ENCODE assay signal across 18 cellular contexts in the genomic region with DNA sequence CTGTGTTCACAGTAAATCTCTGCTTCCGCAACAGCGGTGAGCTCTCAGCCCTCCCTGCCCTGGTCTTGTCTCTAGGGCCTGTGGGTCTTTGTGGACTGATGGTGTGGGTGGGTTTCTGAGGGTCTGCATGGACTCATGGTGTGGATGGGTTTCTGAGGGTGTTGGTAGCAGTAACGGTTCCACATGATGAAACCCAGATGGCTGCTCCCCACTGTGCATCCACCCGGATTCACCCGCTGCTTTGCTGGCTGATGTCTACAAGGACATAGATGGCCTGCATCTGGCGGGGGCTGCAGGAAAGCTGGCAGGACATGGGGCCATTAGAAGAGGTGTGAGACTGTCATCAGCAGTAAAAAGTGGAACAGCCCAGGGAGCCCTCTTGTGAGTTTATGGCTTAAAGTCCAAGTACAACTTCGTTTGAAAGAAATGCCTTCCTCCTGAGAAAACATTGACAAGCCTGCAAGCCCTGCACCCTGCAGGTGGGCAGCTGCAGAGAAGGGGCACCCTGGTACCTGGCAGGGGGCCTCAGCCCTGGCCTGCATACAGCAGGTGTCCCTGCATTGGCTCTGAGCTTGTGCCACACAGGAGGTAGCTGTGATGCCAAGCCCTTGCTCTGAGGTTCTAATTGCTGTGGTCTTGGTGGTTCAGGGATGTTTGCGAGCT.
DNase-seq lines count a peak whose midpoint lies in the region; ATAC-seq and TF ChIP-seq lines count a peak whose summit lies in the region.
"Had no signal": no experiment of that assay in that cellular context is flagged by ENCODE, and none has a peak within 500 bp of the region (broad histone marks: within the 10 kb centered on the region; RNA-seq: fewer than 3 reads in every experiment).

No MANE protein-coding gene starts in this region.

- H4K20me1 ChIP-seq in BLaER1: peaks cover 32% of the 10 kb centered on the region

- TF ChIP-seq CTCF in CD4-positive, alpha-beta T cell (IDR thresholded peaks at IDR 0.05): no peak
- no peak for TF ChIP-seq CTCF in nephron progenitor cell (IDR thresholded peaks at IDR 0.05)

- peak overlapping the region; percentile 27; the same call in 1 of the 2 replicates for H3K27ac ChIP-seq in BLaER1
- H3K27ac ChIP-seq in CD4-positive, alpha-beta T cell (ENCODE audit: low read depth, low read length): no peak overlapping the region
- H3K27ac ChIP-seq: PC-9, SK-N-MC had no signal

- POLR2A ChIA-PET in CD4-positive, alpha-beta T cell (lab: Charles Lee): no interaction called here

- no peak for ATAC-seq in CD4-positive, alpha-beta T cell (ENCODE audit: poor library complexity)
- ATAC-seq in GM18861 (IDR thresholded peaks at IDR 0.05; ENCODE audit: unreplicated experiment): no peak
- ATAC-seq: HCT116 had no signal

- H3K9me3 Mint-ChIP-seq in CD4-positive, alpha-beta T cell: no peaks in the 10 kb centered on the region
- H3K9me3 Mint-ChIP-seq in nephron progenitor cell: no peaks in the 10 kb centered on the region
- H3K9me3 Mint-ChIP-seq: CD4-positive, alpha-beta memory T cell; IgD-negative memory B cell had no signal

- H3K27ac Mint-ChIP-seq in CD4-positive, alpha-beta T cell: peak overlapping the region; percentile 62
- H3K27ac Mint-ChIP-seq in nephron progenitor cell: no peak overlapping the region
- H3K27ac Mint-ChIP-seq: CD4-positive, alpha-beta memory T cell; IgD-negative memory B cell had no signal

- H3K4me1 ChIP-seq in BLaER1: peaks cover 97% of the 10 kb centered on the region

- H3K4me3 ChIP-seq in BLaER1: no peak overlapping the region
- H3K4me3 ChIP-seq: PC-9, SK-N-MC had no signal

- H3K27me3 ChIP-seq in BLaER1: no peaks in the 10 kb centered on the region
- H3K27me3 ChIP-seq in CD4-positive, alpha-beta T cell (ENCODE audit: control insufficient read depth, insufficient read depth, low read length): no peaks in the 10 kb centered on the region
- H3K27me3 ChIP-seq: BE2C had no signal

- 0 out of 2 replicates have a peak, but pooled peaks cover 4% of the 10 kb centered on the region for H3K36me3 ChIP-seq in BLaER1

- H3K4me1 Mint-ChIP-seq in CD4-positive, alpha-beta T cell (ENCODE audit: low read depth): peaks cover 26% of the 10 kb centered on the region
- peaks cover 55% of the 10 kb centered on the region for H3K4me1 Mint-ChIP-seq in nephron progenitor cell

- intact Hi-C loops in CD4-positive, alpha-beta T cell (cut with DNase I, micrococcal nuclease): no loop called here

- no peaks in the 10 kb centered on the region for H3K9me3 ChIP-seq in BLaER1
- no peaks in the 10 kb centered on the region for H3K9me3 ChIP-seq in CD4-positive, alpha-beta T cell (ENCODE audit: control insufficient read depth, low read length)
- H3K9me3 ChIP-seq: BE2C had no signal

- DNase-seq in CD4-positive, alpha-beta T cell: no peak
- peak; percentile 32 for DNase-seq in islet precursor cell
- peak; percentile 23 for DNase-seq in stimulated activated CD8-positive, alpha-beta memory T cell treated with anti-CD3 and anti-CD28 coated beads, Interleukin-4, amount 100 ng/mL, for 48 hours
- no peak for DNase-seq in nephron progenitor cell
- no peak for DNase-seq in glomerular visceral epithelial cell (ENCODE audit: extremely low spot score)
- DNase-seq: BE2C; CD4-positive, alpha-beta memory T cell; GDM1; NCI-H187; NCI-H69; PC-9; RPMI8226; SHP77 had no signal

- no peak overlapping the region for H3K4me3 Mint-ChIP-seq in CD4-positive, alpha-beta T cell
- H3K4me3 Mint-ChIP-seq in nephron progenitor cell: no peak overlapping the region
- H3K4me3 Mint-ChIP-seq: IgD-negative memory B cell had no signal

- peak overlapping the region; percentile 21; the same call in 1 of the 2 replicates for H3K9ac ChIP-seq in BLaER1

- CTCF ChIA-PET in CD4-positive, alpha-beta T cell (lab: Charles Lee): no interaction called here

- H3K36me3 Mint-ChIP-seq in CD4-positive, alpha-beta T cell (ENCODE audit: low read depth): no peaks in the 10 kb centered on the region
- no peaks in the 10 kb centered on the region for H3K36me3 Mint-ChIP-seq in nephron progenitor cell (ENCODE audit: low read depth)
- H3K36me3 Mint-ChIP-seq: CD4-positive, alpha-beta memory T cell; IgD-negative memory B cell had no signal

- no peaks in the 10 kb centered on the region for H3K27me3 Mint-ChIP-seq in CD4-positive, alpha-beta T cell
- H3K27me3 Mint-ChIP-seq in nephron progenitor cell (ENCODE audit: low read depth, poor library complexity): peaks cover 19% of the 10 kb centered on the region
- H3K27me3 Mint-ChIP-seq: IgD-negative memory B cell had no signal

- peak overlapping the region; percentile 78 for H3K4me2 ChIP-seq in BLaER1
- H3K4me2 ChIP-seq: PC-9 had no signal

Comparison
In these comparisons a context has a peak if more than half of its experiments do, and no peak if none do; other contexts are left out.
1. DNase-seq: peak in islet precursor cell (single experiment) and stimulated activated CD8-positive, alpha-beta memory T cell treated with anti-CD3 and anti-CD28 coated beads, Interleukin-4, amount 100 ng/mL, for 48 hours (single experiment); none in CD4-positive, alpha-beta T cell (0 of 10), nephron progenitor cell (single experiment) and glomerular visceral epithelial cell (single experiment).